18 cellular contexts compared by ENCODE assay signal in the genomic region with DNA sequence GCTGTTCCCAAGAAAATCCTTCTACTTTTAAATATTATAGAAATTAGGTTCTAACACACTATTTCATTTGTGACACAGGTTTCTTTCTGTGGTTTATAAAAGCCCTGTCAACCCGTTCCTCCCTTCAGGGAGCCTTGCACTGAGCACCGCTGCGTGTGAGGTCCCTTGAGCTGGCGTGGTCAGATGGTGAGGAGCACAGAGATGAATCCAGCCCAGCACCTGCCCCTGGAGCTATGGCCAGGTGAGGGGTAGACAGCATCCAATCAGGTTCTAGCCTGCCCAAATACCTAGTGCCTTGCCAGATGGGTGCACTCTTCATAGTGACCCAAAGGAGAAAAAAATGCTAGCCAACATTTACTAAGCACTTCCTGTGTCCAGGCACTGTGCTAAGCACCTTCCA. TPM values are rescaled to one million over a fixed set of nuclear protein-coding genes. Genes with fewer than 3 reads are reported as not detected.
DNase-seq lines count a peak whose midpoint lies in the region; ATAC-seq and TF ChIP-seq lines count a peak whose summit lies in the region.
"Had no signal": no experiment of that assay in that cellular context is flagged by ENCODE, and none has a peak within 500 bp of the region (broad histone marks: within the 10 kb centered on the region; RNA-seq: fewer than 3 reads in every experiment).

No MANE protein-coding gene starts in this region.

- intact Hi-C loops in left ventricle myocardium inferior (cut with micrococcal nuclease) = no loop called here
- intact Hi-C loops in left cardiac atrium (cut with DNase I) = no loop called here
- intact Hi-C loops in stomach (cut with DNase I; ENCODE audit: low total_unique reads) = no loop called here
- intact Hi-C loops in breast epithelium (cut with DNase I; ENCODE audit: low total_unique reads) = no loop called here

- TF ChIP-seq EP300 in stomach (IDR thresholded peaks at IDR 0.05) = no peak

- no peak for TF ChIP-seq POLR2A in stomach (IDR thresholded peaks at IDR 0.05)
- TF ChIP-seq POLR2A in breast epithelium (IDR thresholded peaks at IDR 0.05) = no peak

- H3K4me3 ChIP-seq in left ventricle myocardium inferior (no peak overlapping the region), muscle layer of colon (ENCODE audit: low read depth in 1 of 2, low read length in 2 of 2) (no peak overlapping the region), stomach (no peak overlapping the region), breast epithelium (no peak overlapping the region), smooth muscle cell (no peak overlapping the region)
- H3K4me3 ChIP-seq: K562, Peyer's patch, SJSA1 had no signal

- H3K79me2 ChIP-seq in smooth muscle cell (ENCODE audit: low read depth) = peaks cover 85% of the 10 kb centered on the region

- peaks cover 53% of the 10 kb centered on the region for H3K36me3 ChIP-seq in left ventricle myocardium inferior
- peaks cover 49% of the 10 kb centered on the region for H3K36me3 ChIP-seq in muscle layer of colon (ENCODE audit: insufficient read depth, low read length)
- H3K36me3 ChIP-seq in stomach = peaks cover 4 to 51% (median 46%) of the 10 kb centered on the region in 4 donors
- H3K36me3 ChIP-seq in breast epithelium = no peaks in the 10 kb centered on the region
- H3K36me3 ChIP-seq in smooth muscle cell (ENCODE audit: low read depth) = peaks cover 6% of the 10 kb centered on the region

- no peak for TF ChIP-seq CTCF in left ventricle myocardium inferior (IDR thresholded peaks at IDR 0.05; ENCODE audit: borderline replicate concordance)
- no peak for TF ChIP-seq CTCF in stomach (IDR thresholded peaks at IDR 0.05)
- TF ChIP-seq CTCF in breast epithelium (IDR thresholded peaks at IDR 0.05) = no peak
- TF ChIP-seq CTCF in smooth muscle cell (IDR thresholded peaks at IDR 0.05; ENCODE audit: borderline replicate concordance, insufficient read depth, poor library complexity, severe bottlenecking) = no peak

- peaks cover 68% of the 10 kb centered on the region for H4K20me1 ChIP-seq in smooth muscle cell (ENCODE audit: low read depth)

- WGBS in stomach, 5 donors = 81 to 90% (median 89%) methylated on average over 4 of the region's 4 CpGs
- 94% methylated on average over 4 of the region's 4 CpGs for WGBS in smooth muscle cell (ENCODE audit: low lambda C conversion rate)

- ATAC-seq in left cardiac atrium = no peak
- ATAC-seq: K562 had no signal

- H3F3A ChIP-seq in smooth muscle cell (ENCODE audit: low read depth) = peaks cover 9% of the 10 kb centered on the region

- H3K9me3 ChIP-seq in left ventricle myocardium inferior (replicated peaks) = no peaks in the 10 kb centered on the region
- no peaks in the 10 kb centered on the region for H3K9me3 ChIP-seq in muscle layer of colon (ENCODE audit: low read length)
- no peaks in the 10 kb centered on the region for H3K9me3 ChIP-seq in stomach
- no peaks in the 10 kb centered on the region for H3K9me3 ChIP-seq in breast epithelium
- no peaks in the 10 kb centered on the region for H3K9me3 ChIP-seq in smooth muscle cell (replicated peaks; ENCODE audit: low read depth)
- H3K9me3 ChIP-seq: Peyer's patch, SJSA1 had no signal

- H3K4me2 ChIP-seq in smooth muscle cell = no peak overlapping the region

- H3K4me1 ChIP-seq in left ventricle myocardium inferior = peaks cover 64% of the 10 kb centered on the region
- peaks cover 68% of the 10 kb centered on the region for H3K4me1 ChIP-seq in muscle layer of colon (ENCODE audit: insufficient read depth, low read length)
- H3K4me1 ChIP-seq in stomach = peaks cover 27 to 70% (median 46%) of the 10 kb centered on the region in 4 donors
- H3K4me1 ChIP-seq in breast epithelium = peaks cover 5 to 15% of the 10 kb centered on the region in 2 donors
- H3K4me1 ChIP-seq in smooth muscle cell (ENCODE audit: low read depth) = peaks cover 13% of the 10 kb centered on the region

- no peak for DNase-seq in left ventricle myocardium inferior
- no peak for DNase-seq in left cardiac atrium
- no peak for DNase-seq in stomach
- no peak for DNase-seq in breast epithelium (ENCODE audit: low spot score in 2 of 2)
- DNase-seq in superior temporal gyrus (ENCODE audit: extremely low spot score) = no peak
- no peak for DNase-seq in smooth muscle cell (lab: John Stamatoyannopoulos, UW; ENCODE audit: unreplicated experiment)
- DNase-seq in NCI-H82 (lab: John Stamatoyannopoulos, UW) = no peak
- DNase-seq: DMS79 treated with DMSO at 0.1 percent for 48 hours, GOT3, NCI-H1105, NCI-H187, NCI-H345, NCI-H526 treated with DMSO at 0.1 percent for 48 hours had no signal

- no peak overlapping the region for H3K9ac ChIP-seq in muscle layer of colon (ENCODE audit: low read length)
- no peak overlapping the region for H3K9ac ChIP-seq in smooth muscle cell (ENCODE audit: low read depth)

- H3K27me3 ChIP-seq in left ventricle myocardium inferior (ENCODE audit: low read depth) = no peaks in the 10 kb centered on the region
- H3K27me3 ChIP-seq in muscle layer of colon (ENCODE audit: control insufficient read depth in 1 of 2, insufficient read depth in 2 of 2, low read length in 2 of 2) = no peaks in the 10 kb centered on the region
- H3K27me3 ChIP-seq in stomach = no peaks in the 10 kb centered on the region
- H3K27me3 ChIP-seq in breast epithelium = no peaks in the 10 kb centered on the region
- H3K27me3 ChIP-seq in smooth muscle cell (ENCODE audit: low read depth) = no peaks in the 10 kb centered on the region
- H3K27me3 ChIP-seq: Peyer's patch, SJSA1 had no signal

- H2AFZ ChIP-seq in smooth muscle cell (ENCODE audit: low read depth) = no peak overlapping the region

- peak overlapping the region; percentile 47 for H3K27ac ChIP-seq in left ventricle myocardium inferior (replicated peaks)
- H3K27ac ChIP-seq in muscle layer of colon (ENCODE audit: low read depth, low read length) = peak overlapping the region; percentile 43
- H3K27ac ChIP-seq in stomach = peak overlapping the region in 4 of 5 donors; percentile 4 to 95 (median 50)
- peak overlapping the region in 1 of 2 donors; percentile 52 for H3K27ac ChIP-seq in breast epithelium
- H3K27ac ChIP-seq in smooth muscle cell (ENCODE audit: low read depth) = no peak overlapping the region
- H3K27ac ChIP-seq: 22Rv1, SJSA1 had no signal

RNA-seq across cellular contexts. Expression of a gene that starts 15.7 kb away (rescaled TPM):
- total RNA-seq in left ventricle myocardium inferior (47.5 TPM), left cardiac atrium (10 to 100 TPM; 52.9 to 56.6 TPM), stomach (10 to 100 TPM in 4 of 5 donors, 1 to 10 TPM in 1; 9.7 to 60.3 (median 28.0) TPM), breast epithelium (10 to 100 TPM; 18.7 to 50.8 (median 48.8) TPM), smooth muscle cell (21.9 and 28.0 TPM in 2 replicates)
- polyA plus RNA-seq in stomach (10 to 100 TPM; 13.3 to 53.0 (median 45.3) TPM), smooth muscle cell (30.6 and 52.1 TPM in 2 replicates)
